ENCODE assay signal across 19 cellular contexts in the genomic region with DNA sequence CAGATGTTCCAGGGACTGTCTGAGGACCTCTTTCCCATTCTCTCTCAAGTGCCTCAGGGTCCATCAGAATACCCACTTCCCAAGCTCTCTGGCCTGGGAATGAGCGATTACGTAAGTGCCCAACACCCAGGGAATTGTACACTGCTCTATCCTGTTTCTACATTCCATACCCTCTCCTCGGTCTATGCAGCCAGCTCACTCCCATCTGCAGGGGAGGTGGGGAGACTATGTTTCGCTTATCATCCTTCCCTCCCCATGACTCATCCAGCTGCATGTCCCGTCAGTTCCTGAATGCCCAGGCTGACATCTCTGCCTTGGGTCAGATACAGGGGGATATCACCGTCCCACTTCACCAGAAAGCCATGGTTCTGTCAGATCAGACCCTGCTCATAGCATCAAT. TPM values are rescaled to one million over a fixed set of nuclear protein-coding genes. Genes with fewer than 3 reads are reported as not detected.
DNase-seq lines count a peak whose midpoint lies in the region; ATAC-seq and TF ChIP-seq lines count a peak whose summit lies in the region.
"Had no signal": no experiment of that assay in that cellular context is flagged by ENCODE, and none has a peak within 500 bp of the region (broad histone marks: within the 10 kb centered on the region; RNA-seq: fewer than 3 reads in every experiment).

No MANE protein-coding gene starts in this region.

- H3K9me3 ChIP-seq in RWPE2 (ENCODE audit: severe bottlenecking) = no peaks in the 10 kb centered on the region
- no peaks in the 10 kb centered on the region for H3K9me3 ChIP-seq in gastrocnemius medialis

- in situ Hi-C loops in gastrocnemius medialis (cut with MboI; ENCODE audit: low sequenced_read_pairs in 4 of 4) (no loop called here), ACHN (cut with HindIII; ENCODE audit: low pct_ligation_motif_present, low pct_unique_long_range_greater_than_20kb, low sequenced_read_pairs) (loop anchor here (25.0 kb wide), 1 partner anchor 184 kb away; no protein-coding TSS in a partner anchor)

- H3K4me3 ChIP-seq in RWPE2 (ENCODE audit: severe bottlenecking) = no peak overlapping the region
- no peak overlapping the region for H3K4me3 ChIP-seq in epithelial cell of esophagus (ENCODE audit: low read length)
- peak overlapping the region in 1 of 4 donors; percentile 5 for H3K4me3 ChIP-seq in gastrocnemius medialis

- H3K36me3 ChIP-seq in RWPE2 (ENCODE audit: low read depth) (no peaks in the 10 kb centered on the region), gastrocnemius medialis (no peaks in the 10 kb centered on the region)

- H3K4me1 ChIP-seq in RWPE2 (ENCODE audit: insufficient read depth, poor library complexity, severe bottlenecking) (peaks cover 39% of the 10 kb centered on the region), gastrocnemius medialis (peaks cover 5 to 23% of the 10 kb centered on the region in 2 donors)

- peak overlapping the region; percentile 97 for H3K27ac ChIP-seq in RWPE2 (ENCODE audit: poor library complexity, severe bottlenecking)
- H3K27ac ChIP-seq in gastrocnemius medialis = peak overlapping the region; percentile 29 to 84 (median 70)
- H3K27ac ChIP-seq: C4-2B had no signal

- H3K27me3 ChIP-seq in RWPE2 (ENCODE audit: insufficient read depth, poor library complexity, severe bottlenecking) = no peaks in the 10 kb centered on the region
- no peaks in the 10 kb centered on the region for H3K27me3 ChIP-seq in gastrocnemius medialis

- TF ChIP-seq CTCF in RWPE2 (IDR thresholded peaks at IDR 0.05; ENCODE audit: poor library complexity, severe bottlenecking) = no peak
- no peak for TF ChIP-seq CTCF in epithelial cell of esophagus (IDR thresholded peaks at IDR 0.05; ENCODE audit: insufficient read depth, low read depth, low read length, missing control alignments)
- TF ChIP-seq CTCF in gastrocnemius medialis (IDR thresholded peaks at IDR 0.05 in 4 of 5, conservative IDR thresholded peaks at IDR 0.05 in 1 of 5) = no peak

- ATAC-seq in RWPE2 (ENCODE audit: low read depth) (peak; percentile 82), gastrocnemius medialis (no peak), GM18520 (IDR thresholded peaks at IDR 0.05; ENCODE audit: unreplicated experiment) (no peak)
- ATAC-seq: effector memory CD8-positive, alpha-beta T cell; naive thymus-derived CD8-positive, alpha-beta T cell; stimulated activated effector memory CD8-positive, alpha-beta T cell treated with anti-CD3 and anti-CD28 coated beads, Interleukin-12 subunit alpha, Interleukin-12 subunit beta, amount 100 ng/mL, for 72 hours had no signal

- DNase-seq in HCEC 1CT = peak; percentile 47
- DNase-seq in RWPE2 (ENCODE audit: low spot score) = peak; percentile 82
- DNase-seq in epithelial cell of esophagus (ENCODE audit: low read depth) = peak; percentile 98
- no peak for DNase-seq in gastrocnemius medialis
- DNase-seq in ACHN = no peak
- DNase-seq in stimulated activated CD4-positive, alpha-beta T cell treated with anti-CD3 and anti-CD28 coated beads, Interleukin-4, amount 100 ng/mL, for 4 hours = no peak
- DNase-seq: aorta; effector memory CD8-positive, alpha-beta T cell; GDM1; hippocampal formation; KG1; naive thymus-derived CD8-positive, alpha-beta T cell; NCI-H510A treated with DMSO at 0.1 percent for 48 hours; RPMI8226; stimulated activated CD4-positive, alpha-beta T cell treated with anti-CD3 and anti-CD28 coated beads, Interleukin-4, amount 100 ng/mL, for 24 hours had no signal

- intact Hi-C loops in gastrocnemius medialis (cut with DNase I; ENCODE audit: low total_unique reads) = no loop called here

- TF ChIP-seq POLR2A in gastrocnemius medialis (IDR thresholded peaks at IDR 0.05) = no peak

RNA-seq across cellular contexts. Expression of a gene that starts 34.5 kb away (rescaled TPM):
- under 1 TPM in 2 of 4 donors, not detected in 2; 0.58 to 0.82 TPM for total RNA-seq in gastrocnemius medialis
- total RNA-seq: activated T-helper 1 cell treated with anti-CD3 and anti-CD28 coated beads, Interleukin-12 subunit alpha, Interleukin-12 subunit beta, Interleukin-2, Interleukin-4 antibody, amounts not matched to agents 30 ng/mL and 10 ng/mL and 1 ng/mL, durations not matched to agents 14 hours and 24 hours and 36 hours had no signal

Comparison
In these comparisons a context has a peak if more than half of its experiments do, and no peak if none do; other contexts are left out.
1. DNase-seq: peak in HCEC 1CT (single experiment), RWPE2 (single experiment) and epithelial cell of esophagus (single experiment); none in gastrocnemius medialis (0 of 2), ACHN (single experiment) and stimulated activated CD4-positive, alpha-beta T cell treated with anti-CD3 and anti-CD28 coated beads, Interleukin-4, amount 100 ng/mL, for 4 hours (0 of 2).